In genomic region chr17:49259663-49260010, GRCh38 we compare ENCODE assay signal across 9 cellular contexts. TPM values are rescaled to one million over a fixed set of nuclear protein-coding genes. Genes with fewer than 3 reads are reported as not detected.
DNase-seq lines count a peak whose midpoint lies in the region; TF ChIP-seq lines count a peak whose summit lies in the region.
"Had no signal": no experiment of that assay in that cellular context is flagged by ENCODE, and none has a peak within 500 bp of the region (broad histone marks: within the 10 kb centered on the region; RNA-seq: fewer than 3 reads in every experiment).

No MANE protein-coding gene starts in this region.

- no peaks in the 10 kb centered on the region for H3K36me3 Mint-ChIP-seq in activated T-helper 2 cell treated with anti-CD3 and anti-CD28 coated beads, Interferon-gamma antibody, Interleukin-2, Interleukin-4, amounts not matched to agents 10 μg/mL and 5 μg/mL and 100 μg/mL, durations not matched to agents 14 hours and 24 hours and 36 hours (ENCODE audit: low read depth)

- H3K27me3 ChIP-seq in HL-60 (ENCODE audit: insufficient read depth, poor library complexity, severe bottlenecking), result no peaks in the 10 kb centered on the region
- no peaks in the 10 kb centered on the region for H3K27me3 ChIP-seq in iPS DF 6.9 (ENCODE audit: control insufficient read depth, insufficient read depth, low read length)
- H3K27me3 ChIP-seq in smooth muscle cell (ENCODE audit: low read depth), result no peaks in the 10 kb centered on the region

- no peaks in the 10 kb centered on the region for H3K79me2 ChIP-seq in smooth muscle cell (ENCODE audit: low read depth)

- no peak for DNase-seq in HL-60 (ENCODE audit: low read depth in 1 of 2, low spot score in 1 of 2)
- no peak for DNase-seq in activated T-helper 2 cell treated with anti-CD3 and anti-CD28 coated beads, Interferon-gamma antibody, Interleukin-2, Interleukin-4, amounts not matched to agents 10 μg/mL and 5 μg/mL and 100 μg/mL, durations not matched to agents 14 hours and 24 hours and 36 hours (ENCODE audit: low spot score)
- no peak for DNase-seq in iPS DF 6.9 (ENCODE audit: low read depth, low spot score)
- DNase-seq in smooth muscle cell (lab: John Stamatoyannopoulos, UW; ENCODE audit: unreplicated experiment), result no peak
- DNase-seq in NCI-H146 (lab: John Stamatoyannopoulos, UW), result no peak
- DNase-seq in NCI-H1417 (lab: John Stamatoyannopoulos, UW), result no peak
- no peak for DNase-seq in activated CD8-positive, alpha-beta memory T cell treated with anti-CD3 and anti-CD28 coated beads, Interleukin-2, amount 50 U/mL, for 48 hours
- no peak for DNase-seq in hippocampal formation (lab: John Stamatoyannopoulos, UW)

- no peaks in the 10 kb centered on the region for H3K4me1 ChIP-seq in iPS DF 6.9 (ENCODE audit: control insufficient read depth, insufficient read depth, low read length)
- H3K4me1 ChIP-seq in smooth muscle cell (ENCODE audit: low read depth), result no peaks in the 10 kb centered on the region

- peak overlapping the region; percentile 87 for H3K4me2 ChIP-seq in smooth muscle cell

- H2AFZ ChIP-seq in smooth muscle cell (ENCODE audit: low read depth), result peak overlapping the region; percentile 71

- H3K27me3 Mint-ChIP-seq in activated T-helper 2 cell treated with anti-CD3 and anti-CD28 coated beads, Interferon-gamma antibody, Interleukin-2, Interleukin-4, amounts not matched to agents 10 μg/mL and 5 μg/mL and 100 μg/mL, durations not matched to agents 14 hours and 24 hours and 36 hours (ENCODE audit: low read depth), result peaks cover 17% of the 10 kb centered on the region

- H3K4me3 ChIP-seq in HL-60 (replicated peaks; ENCODE audit: insufficient read depth, low read length) (peak overlapping the region; percentile 41), iPS DF 6.9 (ENCODE audit: low read length) (peak overlapping the region; percentile 40; the same call in 1 of the 2 replicates), smooth muscle cell (peak overlapping the region; percentile 58)

- no peaks in the 10 kb centered on the region for H3K9me3 ChIP-seq in iPS DF 6.9 (ENCODE audit: control insufficient read depth, insufficient read depth, low read length)
- no peaks in the 10 kb centered on the region for H3K9me3 ChIP-seq in smooth muscle cell (replicated peaks; ENCODE audit: low read depth)

- H3K27ac ChIP-seq in HL-60 (replicated peaks), result no peak overlapping the region
- no peak overlapping the region for H3K27ac ChIP-seq in iPS DF 6.9 (ENCODE audit: low read length)
- peak overlapping the region; percentile 98 for H3K27ac ChIP-seq in smooth muscle cell (ENCODE audit: low read depth)

- H3K9me3 Mint-ChIP-seq in activated T-helper 2 cell treated with anti-CD3 and anti-CD28 coated beads, Interferon-gamma antibody, Interleukin-2, Interleukin-4, amounts not matched to agents 10 μg/mL and 5 μg/mL and 100 μg/mL, durations not matched to agents 14 hours and 24 hours and 36 hours, result no peaks in the 10 kb centered on the region

- peak overlapping the region; percentile 60 for H3K27ac Mint-ChIP-seq in activated T-helper 2 cell treated with anti-CD3 and anti-CD28 coated beads, Interferon-gamma antibody, Interleukin-2, Interleukin-4, amounts not matched to agents 10 μg/mL and 5 μg/mL and 100 μg/mL, durations not matched to agents 14 hours and 24 hours and 36 hours

- WGBS in iPS DF 6.9 (ENCODE audit: insufficient coverage, insufficient read length), result no CpG with 5 or more reads among the region's 10 CpGs
- 20% methylated on average over 10 of the region's 10 CpGs for WGBS in smooth muscle cell (ENCODE audit: low lambda C conversion rate)

- H3F3A ChIP-seq in smooth muscle cell (ENCODE audit: low read depth), result peaks cover 10% of the 10 kb centered on the region

- no peaks in the 10 kb centered on the region for H3K36me3 ChIP-seq in iPS DF 6.9 (ENCODE audit: control insufficient read depth, insufficient read depth, low read length)
- H3K36me3 ChIP-seq in smooth muscle cell (ENCODE audit: low read depth), result no peaks in the 10 kb centered on the region

- H3K4me1 Mint-ChIP-seq in activated T-helper 2 cell treated with anti-CD3 and anti-CD28 coated beads, Interferon-gamma antibody, Interleukin-2, Interleukin-4, amounts not matched to agents 10 μg/mL and 5 μg/mL and 100 μg/mL, durations not matched to agents 14 hours and 24 hours and 36 hours (ENCODE audit: low read depth), result peaks cover 11% of the 10 kb centered on the region

- no peaks in the 10 kb centered on the region for H4K20me1 ChIP-seq in smooth muscle cell (ENCODE audit: low read depth)

- peak overlapping the region; percentile 95 for H3K9ac ChIP-seq in smooth muscle cell (ENCODE audit: low read depth)

- intact Hi-C loops in activated T-helper 2 cell treated with anti-CD3 and anti-CD28 coated beads, Interferon-gamma antibody, Interleukin-2, Interleukin-4, amounts not matched to agents 10 μg/mL and 5 μg/mL and 100 μg/mL, durations not matched to agents 14 hours and 24 hours and 36 hours (cut with micrococcal nuclease), result loop anchor here (2.0 kb wide), 1 partner anchor 29 kb away; the partner anchor contains the start of gene PHOSPHO1

- peak overlapping the region; percentile 81 for H3K4me3 Mint-ChIP-seq in activated T-helper 2 cell treated with anti-CD3 and anti-CD28 coated beads, Interferon-gamma antibody, Interleukin-2, Interleukin-4, amounts not matched to agents 10 μg/mL and 5 μg/mL and 100 μg/mL, durations not matched to agents 14 hours and 24 hours and 36 hours (ENCODE audit: low read depth)

- TF ChIP-seq CTCF in HL-60 (IDR thresholded peaks at IDR 0.05; ENCODE audit: insufficient read depth, low read length) (no peak), smooth muscle cell (IDR thresholded peaks at IDR 0.05; ENCODE audit: borderline replicate concordance, insufficient read depth, poor library complexity, severe bottlenecking) (no peak)

RNA-seq across cellular contexts. Expression of gene PHOSPHO1, which starts 29.1 kb away (rescaled TPM):
- total RNA-seq in activated T-helper 2 cell treated with anti-CD3 and anti-CD28 coated beads, Interferon-gamma antibody, Interleukin-2, Interleukin-4, amounts not matched to agents 10 μg/mL and 5 μg/mL and 100 μg/mL, durations not matched to agents 14 hours and 24 hours and 36 hours, result not detected in 2 replicates
- total RNA-seq in smooth muscle cell, result 3.0 and 4.1 TPM in 2 replicates
- polyA plus RNA-seq in smooth muscle cell, result 4.2 and 8.7 TPM in 2 replicates
- total RNA-seq: activated CD8-positive, alpha-beta memory T cell treated with anti-CD3 and anti-CD28 coated beads for 36 hours had no signal

RNA-seq across cellular contexts. Expression of gene ABI3, which starts 49.1 kb away (rescaled TPM):
- 28.5 and 30.0 TPM in 2 replicates for total RNA-seq in activated T-helper 2 cell treated with anti-CD3 and anti-CD28 coated beads, Interferon-gamma antibody, Interleukin-2, Interleukin-4, amounts not matched to agents 10 μg/mL and 5 μg/mL and 100 μg/mL, durations not matched to agents 14 hours and 24 hours and 36 hours
- 0.22 and 1.9 TPM in 2 replicates for total RNA-seq in smooth muscle cell
- polyA plus RNA-seq in smooth muscle cell, result 0.67 and 1.7 TPM in 2 replicates

RNA-seq across cellular contexts. Expression of gene GNGT2, which starts 49.3 kb away (rescaled TPM):
- 16.8 and 17.1 TPM in 2 replicates for total RNA-seq in activated T-helper 2 cell treated with anti-CD3 and anti-CD28 coated beads, Interferon-gamma antibody, Interleukin-2, Interleukin-4, amounts not matched to agents 10 μg/mL and 5 μg/mL and 100 μg/mL, durations not matched to agents 14 hours and 24 hours and 36 hours
- total RNA-seq in smooth muscle cell, result 0.81 TPM in 1 of 2 replicates, not detected in the other
- polyA plus RNA-seq in smooth muscle cell, result 0.44 and 0.75 TPM in 2 replicates

Comparison
In these comparisons a context has a peak if more than half of its experiments do, and no peak if none do; other contexts are left out.
1. RNA of gene ABI3, which starts 49.1 kb away (total RNA-seq): 28.5 to 30.0 TPM in activated T-helper 2 cell treated with anti-CD3 and anti-CD28 coated beads, Interferon-gamma antibody, Interleukin-2, Interleukin-4, amounts not matched to agents 10 μg/mL and 5 μg/mL and 100 μg/mL, durations not matched to agents 14 hours and 24 hours and 36 hours; 0.22 to 1.9 TPM in smooth muscle cell; every median in the first group is over 10 times any median in the second.
2. Peak in every context shown above with its lines, with median percentiles within 50 percentile points of each other: H3K4me3 ChIP-seq.